Comparison of ENCODE assay signal across 22 cellular contexts in the genomic region with DNA sequence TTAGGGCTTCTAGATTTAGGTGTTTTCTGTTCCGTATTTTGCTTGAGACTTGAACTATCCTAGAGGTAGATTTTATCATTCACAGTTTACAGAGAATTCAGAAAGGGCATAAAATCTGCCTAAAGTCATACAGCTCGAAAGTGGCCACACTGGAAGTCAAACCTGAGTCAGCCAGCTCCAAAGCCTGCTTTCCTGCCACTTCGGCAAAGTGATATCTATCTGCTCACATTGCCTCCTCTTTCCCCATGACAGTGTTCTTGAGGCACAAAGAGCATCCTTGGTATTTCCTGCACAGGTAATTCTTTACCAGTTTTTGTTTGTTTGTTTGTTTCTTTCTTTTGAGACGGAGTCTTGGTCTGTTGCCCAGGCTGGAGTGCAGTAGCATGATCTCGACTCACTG. TPM values are rescaled to one million over a fixed set of nuclear protein-coding genes. Genes with fewer than 3 reads are reported as not detected.
"Had no signal": no experiment of that assay in that cellular context is flagged by ENCODE, and none has a peak within 500 bp of the region (broad histone marks: within the 10 kb centered on the region; RNA-seq: fewer than 3 reads in every experiment).

No MANE protein-coding gene starts in this region.

- H3K36me3 ChIP-seq: heart left ventricle, right atrium auricular region, sigmoid colon had no signal

- H3K36me3 Mint-ChIP-seq: type B pancreatic cell had no signal

- ATAC-seq: esophagus mucosa; heart left ventricle; left lobe of liver; mucosa of descending colon; naive thymus-derived CD8-positive, alpha-beta T cell had no signal

- H3K27ac ChIP-seq: heart left ventricle, right atrium auricular region, sigmoid colon, skin epidermis had no signal

- H3K4me1 ChIP-seq: right atrium auricular region, sigmoid colon had no signal

- H3K4me1 Mint-ChIP-seq: naive thymus-derived CD8-positive, alpha-beta T cell had no signal

- H3K27me3 ChIP-seq: heart left ventricle, right atrium auricular region, sigmoid colon had no signal

- DNase-seq: cerebellar nuclear complex; dermis blood vessel endothelial cell; effector CD4-positive, alpha-beta T cell; heart left ventricle; hippocampal formation; kidney glomerular epithelial cell; mucosa of descending colon; naive thymus-derived CD8-positive, alpha-beta T cell; occipital lobe; posterior cingulate gyrus; sigmoid colon; stimulated activated CD4-positive, alpha-beta T cell treated with anti-CD3 and anti-CD28 coated beads, Interleukin-2, amount 100 ng/mL, for 24 hours; stimulated activated naive CD4-positive, alpha-beta T cell treated with Interleukin-2 at 50 U/mL for 16 hours had no signal

- FAIRE-seq: colon, frontal cortex, islet of Langerhans, urothelium cell line had no signal

- H3K9me3 ChIP-seq: mucosa of descending colon, right atrium auricular region, sigmoid colon had no signal

- H3K4me3 Mint-ChIP-seq: naive thymus-derived CD8-positive, alpha-beta T cell; type B pancreatic cell had no signal

- H3K27ac Mint-ChIP-seq: type B pancreatic cell had no signal

- H3K4me3 ChIP-seq: heart left ventricle, mucosa of descending colon, right atrium auricular region, sigmoid colon, skin epidermis had no signal

RNA-seq across cellular contexts. Expression of a gene that starts 53.3 kb away (rescaled TPM):
- total RNA-seq: esophagus mucosa; heart left ventricle; left lobe of liver; mucosa of descending colon; naive thymus-derived CD8-positive, alpha-beta T cell; right atrium auricular region had no signal
- polyA plus RNA-seq: naive thymus-derived CD8-positive, alpha-beta T cell; sigmoid colon had no signal
